Comparison of ENCODE assay signal across 14 cellular contexts in the genomic region with DNA sequence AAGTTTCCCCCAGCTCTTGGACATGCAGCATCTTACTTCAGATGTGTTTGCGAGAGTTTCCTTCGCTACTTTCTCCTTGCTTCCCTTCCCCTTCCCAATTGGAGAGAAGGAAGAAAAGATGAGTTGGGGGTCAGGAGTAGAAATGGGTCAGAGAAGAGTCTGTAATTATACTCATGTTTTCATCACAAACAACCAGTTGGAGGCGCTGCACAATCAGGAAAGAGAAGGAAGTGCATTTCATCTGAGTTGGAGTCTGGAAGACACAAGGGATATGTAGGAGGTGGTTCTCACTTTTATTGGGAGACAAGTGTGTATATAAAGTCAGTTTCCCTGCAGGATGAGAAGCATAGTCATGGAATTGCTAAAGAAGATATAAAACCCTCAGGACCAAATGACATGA. TPM values are rescaled to one million over a fixed set of nuclear protein-coding genes. Genes with fewer than 3 reads are reported as not detected.
DNase-seq lines count a peak whose midpoint lies in the region; FAIRE-seq and TF ChIP-seq lines count a peak whose summit lies in the region.
"Had no signal": no experiment of that assay in that cellular context is flagged by ENCODE, and none has a peak within 500 bp of the region (broad histone marks: within the 10 kb centered on the region; RNA-seq: fewer than 3 reads in every experiment).

No MANE protein-coding gene starts in this region.

- H3K4me1 ChIP-seq in keratinocyte (ENCODE audit: control insufficient read depth, extremely low read depth, insufficient read depth, low read length) = no peaks in the 10 kb centered on the region

- peaks cover 3% of the 10 kb centered on the region for H3K36me3 ChIP-seq in WERI-Rb-1
- no peaks in the 10 kb centered on the region for H3K36me3 ChIP-seq in keratinocyte (ENCODE audit: control insufficient read depth in 2 of 2, extremely low read depth in 1 of 2, insufficient read depth in 2 of 2, low read length in 2 of 2)
- H3K36me3 ChIP-seq: ovary had no signal

- H3K9me3 ChIP-seq in WERI-Rb-1 (ENCODE audit: severe bottlenecking) = no peaks in the 10 kb centered on the region
- H3K9me3 ChIP-seq in keratinocyte (ENCODE audit: control insufficient read depth, low read depth, low read length) = no peaks in the 10 kb centered on the region
- H3K9me3 ChIP-seq: ovary had no signal

- H4K20me1 ChIP-seq in keratinocyte (ENCODE audit: control insufficient read depth, extremely low read depth, insufficient read depth, low read length) = no peaks in the 10 kb centered on the region

- FAIRE-seq in keratinocyte (lab: Jason Lieb, UNC) = no peak
- FAIRE-seq: frontal cortex had no signal

- no peaks in the 10 kb centered on the region for H3K27me3 ChIP-seq in WERI-Rb-1 (ENCODE audit: insufficient read depth, low read depth, severe bottlenecking)
- H3K27me3 ChIP-seq in keratinocyte (ENCODE audit: control insufficient read depth, extremely low read depth, insufficient read depth, low read length) = no peaks in the 10 kb centered on the region
- H3K27me3 ChIP-seq: ovary had no signal

- no peak overlapping the region for H3K9ac ChIP-seq in keratinocyte (ENCODE audit: control insufficient read depth, extremely low read depth, insufficient read depth, low read length)

- H3K79me2 ChIP-seq in keratinocyte (ENCODE audit: control insufficient read depth, insufficient read depth, low read length) = no peaks in the 10 kb centered on the region

- TF ChIP-seq CTCF in GM10266 (IDR thresholded peaks at IDR 0.05; ENCODE audit: control insufficient read depth, insufficient read depth, low read depth, missing control alignments) (peak; percentile 5), WERI-Rb-1 (IDR thresholded peaks at IDR 0.05; ENCODE audit: low read depth, low read length) (peak; percentile 72), keratinocyte (optimal IDR thresholded peaks at IDR 0.05 in 1 of 3, IDR thresholded peaks at IDR 0.05 in 1 of 3, conservative IDR thresholded peaks at IDR 0.05 in 1 of 3; ENCODE audit: extremely low read depth in 1 of 3, insufficient read depth in 2 of 3, low read length in 3 of 3) (peak; percentile 25 to 37 (median 33))

- dilution Hi-C loops in keratinocyte (cut with MboI; ENCODE audit: extremely low pct_ligation_motif_present, low sequenced_read_pairs) = no loop called here

- no peaks in the 10 kb centered on the region for H3K9me1 ChIP-seq in keratinocyte (ENCODE audit: control insufficient read depth, extremely low read depth, insufficient read depth, low read length)

- no peak for DNase-seq in GM10266 (ENCODE audit: extremely low spot score)
- DNase-seq in Jurkat, Clone E6-1 (ENCODE audit: low read depth, low spot score) = peak; percentile 4
- DNase-seq in WERI-Rb-1 = peak; percentile 60
- DNase-seq in keratinocyte (ENCODE audit: low read depth, low spot score) = no peak
- no peak for DNase-seq in nucleus accumbens (lab: John Stamatoyannopoulos, UW)
- DNase-seq in mucosa of gallbladder (ENCODE audit: low spot score) = no peak
- no peak for DNase-seq in NCI-H2081 treated with DMSO at 0.1 percent for 48 hours (lab: John Stamatoyannopoulos, UW)
- DNase-seq: activated gamma-delta T cell, Calu3, NCI-H2081, ovary, SIG-M5 had no signal

- no peak overlapping the region for H3K27ac ChIP-seq in WERI-Rb-1
- no peak overlapping the region for H3K27ac ChIP-seq in keratinocyte (ENCODE audit: control insufficient read depth, insufficient read depth, low read length)
- H3K27ac ChIP-seq: ovary had no signal

- no peak overlapping the region for H3K4me2 ChIP-seq in keratinocyte (ENCODE audit: control insufficient read depth, extremely low read depth, insufficient read depth, low read depth, low read length)

- no peak overlapping the region for H2AFZ ChIP-seq in keratinocyte (ENCODE audit: control insufficient read depth, low read length)

- H3K4me3 ChIP-seq in Jurkat, Clone E6-1 (ENCODE audit: low read length) = no peak overlapping the region
- H3K4me3 ChIP-seq in WERI-Rb-1 (ENCODE audit: low read depth, low read length) (no peak overlapping the region), keratinocyte (ENCODE audit: control insufficient read depth in 2 of 3, extremely low read depth in 1 of 3, insufficient read depth in 2 of 3, low read depth in 1 of 3, low read length in 3 of 3) (no peak overlapping the region)
- H3K4me3 ChIP-seq: ovary had no signal

RNA-seq across cellular contexts. Expression of gene VSX2, which starts 31.3 kb away (rescaled TPM):
- not detected for polyA plus RNA-seq in Jurkat, Clone E6-1 (2012; ENCODE audit: insufficient read depth, insufficient read length)
- not detected in 3 replicates for polyA plus RNA-seq in keratinocyte
- polyA plus RNA-seq in keratinocyte (2011; ENCODE audit: low read depth) = not detected
- not detected in 2 replicates for polyA plus RNA-seq in keratinocyte (2011; cell fraction: cytosol; rRNA removed)
- not detected in 2 replicates for polyA plus RNA-seq in keratinocyte (2011; cell fraction: nucleus; rRNA removed)
- not detected in 2 replicates for polyA plus RNA-seq in keratinocyte (2012; ENCODE audit: low replicate concordance)
- not detected in 3 replicates for polyA minus RNA-seq in keratinocyte
- not detected for polyA minus RNA-seq in keratinocyte (2011; cell fraction: cytosol; rRNA and poly(A)+ RNA removed)
- polyA minus RNA-seq in keratinocyte (2011; cell fraction: nucleus; rRNA and poly(A)+ RNA removed) = not detected in 2 replicates
- not detected for total RNA-seq in mucosa of gallbladder
- total RNA-seq: Calu3, frontal cortex, lower leg skin, ovary had no signal
- polyA plus RNA-seq: ovary had no signal

Comparison
In these comparisons a context has a peak if more than half of its experiments do, and no peak if none do; other contexts are left out.
1. DNase-seq: peak in Jurkat, Clone E6-1 (single experiment) and WERI-Rb-1 (single experiment); none in GM10266 (single experiment), keratinocyte (single experiment), nucleus accumbens (0 of 56), mucosa of gallbladder (single experiment) and NCI-H2081 treated with DMSO at 0.1 percent for 48 hours (single experiment).
2. CTCF ChIP-seq: peak in every context shown above with its lines; median percentile 72 in WERI-Rb-1; 33 in keratinocyte; 5 in GM10266.